In genomic region chr17:14302421-14303099, GRCh38 we compare ENCODE assay signal across 7 cellular contexts. TPM values are rescaled to one million over a fixed set of nuclear protein-coding genes. Genes with fewer than 3 reads are reported as not detected.
DNase-seq lines count a peak whose midpoint lies in the region; ATAC-seq and TF ChIP-seq lines count a peak whose summit lies in the region.

No MANE protein-coding gene starts in this region.

- TF ChIP-seq CTCF in endothelial cell (IDR thresholded peaks at IDR 0.05; ENCODE audit: unreplicated experiment), result peak; percentile 80
- peak; percentile 93 for TF ChIP-seq CTCF in mesothelial cell of epicardium (IDR thresholded peaks at IDR 0.05; ENCODE audit: unreplicated experiment)

- peak; percentile 72 for DNase-seq in NCI-H69 (lab: John Stamatoyannopoulos, UW)
- DNase-seq in activated CD8-positive, alpha-beta memory T cell treated with anti-CD3 and anti-CD28 coated beads for 48 hours (ENCODE audit: low read depth in 2 of 3, low spot score in 2 of 3), result peak; percentile 60 to 69 (median 65)
- DNase-seq in endothelial cell (ENCODE audit: low spot score), result peak; percentile 93
- peak; percentile 70 to 91 for DNase-seq in mesothelial cell of epicardium (ENCODE audit: low spot score in 2 of 2, unreplicated experiment in 2 of 2)
- DNase-seq in stimulated activated CD8-positive, alpha-beta memory T cell treated with anti-CD3 and anti-CD28 coated beads, Interleukin-15, amount 100 ng/mL, for 4 hours (ENCODE audit: low read depth in 2 of 2), result peak; percentile 63 to 65

- H3K27me3 Mint-ChIP-seq in endothelial cell (ENCODE audit: unreplicated experiment), result peaks cover 29% of the 10 kb centered on the region
- H3K27me3 Mint-ChIP-seq in mesothelial cell of epicardium (ENCODE audit: low read depth), result peaks cover 78% of the 10 kb centered on the region

- H3K9me3 Mint-ChIP-seq in endothelial cell (ENCODE audit: unreplicated experiment) (no peaks in the 10 kb centered on the region), mesothelial cell of epicardium (no peaks in the 10 kb centered on the region)

- H3K4me3 Mint-ChIP-seq in endothelial cell (ENCODE audit: unreplicated experiment) (peak overlapping the region; percentile 94), mesothelial cell of epicardium (peak overlapping the region; percentile 86)

- peak overlapping the region; percentile 36 for H3K27ac Mint-ChIP-seq in endothelial cell (ENCODE audit: unreplicated experiment)
- H3K27ac Mint-ChIP-seq in mesothelial cell of epicardium, result no peak overlapping the region

- H3K4me1 Mint-ChIP-seq in endothelial cell (ENCODE audit: unreplicated experiment) (peaks cover 30% of the 10 kb centered on the region), mesothelial cell of epicardium (peaks cover 51% of the 10 kb centered on the region)

- peak; percentile 74 for ATAC-seq in GM18498 (IDR thresholded peaks at IDR 0.05; ENCODE audit: unreplicated experiment)
- ATAC-seq in HG02759 (IDR thresholded peaks at IDR 0.05; ENCODE audit: unreplicated experiment), result peak; percentile 62

- no peaks in the 10 kb centered on the region for H3K36me3 Mint-ChIP-seq in endothelial cell (ENCODE audit: low read depth, unreplicated experiment)
- H3K36me3 Mint-ChIP-seq in mesothelial cell of epicardium, result no peaks in the 10 kb centered on the region

RNA-seq across cellular contexts. Expression of gene HS3ST3B1, which starts 1.7 kb away (rescaled TPM):
- total RNA-seq in endothelial cell (ENCODE audit: unreplicated experiment) (8.5 TPM), mesothelial cell of epicardium (8.7 to 9.8 TPM (median 8.7 TPM) in 3 replicates)

Comparison
In these comparisons a context has a peak if more than half of its experiments do, and no peak if none do; other contexts are left out.
1. Peak in every context shown above with its lines: DNase-seq and ATAC-seq.